18 cellular contexts compared by ENCODE assay signal in the genomic region with DNA sequence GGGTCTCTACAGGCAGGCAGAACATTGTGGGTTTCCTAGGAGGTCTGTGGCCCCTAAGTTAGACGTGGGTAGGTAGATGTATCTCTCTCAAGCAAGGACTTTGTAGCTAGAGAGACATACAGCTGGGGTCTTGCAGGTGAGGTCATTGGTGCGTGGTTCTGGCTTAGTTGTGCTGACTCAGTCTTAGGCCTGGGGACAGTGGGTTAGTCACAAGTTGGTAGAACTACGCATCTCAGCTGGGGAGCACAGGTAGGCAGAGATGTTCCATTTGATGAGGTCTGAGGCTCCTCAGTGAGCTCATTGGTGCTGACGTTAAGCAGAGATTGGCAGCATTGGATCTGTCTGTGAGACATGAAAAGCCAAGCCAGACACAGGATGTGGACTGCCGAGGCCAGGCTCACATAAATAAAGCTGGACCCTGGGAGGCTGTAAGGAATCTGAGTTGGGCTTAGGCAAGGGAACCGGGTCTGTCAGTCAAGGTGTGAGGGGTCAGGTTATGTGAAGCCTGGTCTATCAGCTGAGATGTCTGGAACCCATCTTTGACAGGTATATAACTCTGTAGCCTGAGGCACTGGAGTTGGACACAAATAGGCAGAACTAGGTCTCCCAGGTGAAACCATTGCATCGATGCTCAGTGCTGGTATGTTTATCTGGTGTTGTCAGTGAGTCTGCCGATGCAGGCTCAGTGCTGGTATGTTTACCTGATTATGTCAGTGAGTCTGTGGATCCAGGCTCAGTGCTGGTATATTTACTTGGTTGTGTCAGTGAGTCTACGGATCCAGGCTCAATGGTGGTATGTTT. TPM values are rescaled to one million over a fixed set of nuclear protein-coding genes. Genes with fewer than 3 reads are reported as not detected.
DNase-seq lines count a peak whose midpoint lies in the region; ATAC-seq, FAIRE-seq and TF ChIP-seq lines count a peak whose summit lies in the region.
"Had no signal": no experiment of that assay in that cellular context is flagged by ENCODE, and none has a peak within 500 bp of the region (broad histone marks: within the 10 kb centered on the region; RNA-seq: fewer than 3 reads in every experiment).

No MANE protein-coding gene starts in this region.

- H3K23ac ChIP-seq in mesendoderm (ENCODE audit: low read length), result no peak overlapping the region

- in situ Hi-C loops in GM12878 (cut with MboI), result no loop called here

- no peak overlapping the region for H3K27ac ChIP-seq in GM12878 (ENCODE audit: control insufficient read depth, insufficient read depth)
- no peak overlapping the region for H3K27ac ChIP-seq in mesendoderm (ENCODE audit: low read depth, low read length)
- H3K27ac ChIP-seq: RWPE1, SJCRH30 had no signal

- peak overlapping the region; percentile 18 for H3K27ac Mint-ChIP-seq in stimulated activated naive CD8-positive, alpha-beta T cell treated with anti-CD3 and anti-CD28 coated beads, Interleukin-15, Interleukin-2, amounts not matched to agents 100 ng/mL and 50 ng/mL, for 24 hours
- peak overlapping the region; percentile 32 for H3K27ac Mint-ChIP-seq in neural crest cell (ENCODE audit: unreplicated experiment)

- intact Hi-C loops in GM12878 (cut with micrococcal nuclease; ENCODE audit: unreplicated experiment), result no loop called here

- no peaks in the 10 kb centered on the region for H3K9me3 Mint-ChIP-seq in stimulated activated naive CD8-positive, alpha-beta T cell treated with anti-CD3 and anti-CD28 coated beads, Interleukin-15, Interleukin-2, amounts not matched to agents 100 ng/mL and 50 ng/mL, for 24 hours
- H3K9me3 Mint-ChIP-seq in neural crest cell, result no peaks in the 10 kb centered on the region

- H4K8ac ChIP-seq in mesendoderm (ENCODE audit: low read depth, low read length), result no peak overlapping the region

- TF ChIP-seq EP300 in GM12878 (IDR thresholded peaks at IDR 0.05; ENCODE audit: borderline replicate concordance in 1 of 2, control insufficient read depth in 1 of 2, low read depth in 2 of 2, low read length in 2 of 2), result no peak

- H3K9me3 ChIP-seq in GM12878 (replicated peaks; ENCODE audit: control insufficient read depth, insufficient read depth, low read length), result no peaks in the 10 kb centered on the region
- H3K9me3 ChIP-seq: SJCRH30 had no signal

- H3K36me3 Mint-ChIP-seq in stimulated activated naive CD8-positive, alpha-beta T cell treated with anti-CD3 and anti-CD28 coated beads, Interleukin-15, Interleukin-2, amounts not matched to agents 100 ng/mL and 50 ng/mL, for 24 hours (ENCODE audit: low read depth), result peaks cover 51% of the 10 kb centered on the region
- H3K36me3 Mint-ChIP-seq in neural crest cell (ENCODE audit: low read depth), result peaks cover 44% of the 10 kb centered on the region

- POLR2A ChIA-PET in GM12878 (lab: Charles Lee), result no interaction called here

- H3K79me1 ChIP-seq in mesendoderm (ENCODE audit: low read length), result peaks cover 1% of the 10 kb centered on the region

- no peak for DNase-seq in stimulated activated naive CD8-positive, alpha-beta T cell treated with anti-CD3 and anti-CD28 coated beads, Interleukin-15, Interleukin-2, amounts not matched to agents 100 U/mL and 50 U/mL, for 24 hours
- no peak for DNase-seq in GM12878 (ENCODE audit: low read depth, low spot score)
- DNase-seq in neural crest cell (ENCODE audit: low read depth, low spot score), result no peak
- no peak for DNase-seq in mesendoderm
- DNase-seq in activated effector memory CD4-positive, alpha-beta T cell treated with anti-CD3 and anti-CD28 coated beads, Interleukin-2, amount 50 U/mL, for 16 hours, result no peak
- DNase-seq: DMS79 treated with DMSO at 0.1 percent for 48 hours; MV-4-11; NCI-H1417; NCI-H187 treated with DMSO at 0.1 percent for 48 hours; NCI-H345; NCI-H526 treated with DMSO at 0.1 percent for 48 hours; NK-92 treated with Interleukin-12 subunit alpha and Interleukin-12 subunit beta, amount 100 ng/mL, for 24 hours; SJCRH30 had no signal

- H3K56ac ChIP-seq in mesendoderm (ENCODE audit: low read length), result no peak overlapping the region

- TF ChIP-seq RAD21 in GM12878 (IDR thresholded peaks at IDR 0.05; ENCODE audit: insufficient read depth, low read depth, low read length), result no peak

- H2BK120ac ChIP-seq in mesendoderm (ENCODE audit: low read depth, low read length), result no peak overlapping the region

- H3K4me2 ChIP-seq in GM12878 (ENCODE audit: control insufficient read depth, insufficient read depth) (no peak overlapping the region), mesendoderm (ENCODE audit: low read length) (no peak overlapping the region)

- no peak overlapping the region for H2AFZ ChIP-seq in GM12878 (ENCODE audit: control insufficient read depth, low read depth, low read length)

- H3K4me1 Mint-ChIP-seq in stimulated activated naive CD8-positive, alpha-beta T cell treated with anti-CD3 and anti-CD28 coated beads, Interleukin-15, Interleukin-2, amounts not matched to agents 100 ng/mL and 50 ng/mL, for 24 hours (ENCODE audit: low read depth), result no peaks in the 10 kb centered on the region
- no peaks in the 10 kb centered on the region for H3K4me1 Mint-ChIP-seq in neural crest cell

- H3K4ac ChIP-seq in mesendoderm (ENCODE audit: low read depth, low read length), result no peak overlapping the region

- CTCF ChIA-PET in GM12878 (lab: Yijun Ruan, JAX), result no interaction called here

- no peak for FAIRE-seq in GM12878 (lab: Jason Lieb, UNC)
- FAIRE-seq: G401.6, GM12891 had no signal

- no peak overlapping the region for H4K5ac ChIP-seq in mesendoderm (ENCODE audit: low read length)

- SMC1A ChIA-PET in GM12878 (lab: Charles Lee; ENCODE audit: uncharacterized antibody, unreplicated experiment), result interaction anchor here (0.8 kb wide), 1 partner anchor 21 kb away, joined by 3 read pairs; no protein-coding TSS in a partner anchor

- H3K9ac ChIP-seq in GM12878 (ENCODE audit: control insufficient read depth, insufficient read depth, low read length) (no peak overlapping the region), mesendoderm (ENCODE audit: low read length) (no peak overlapping the region)

- peak; percentile 19; the same call in 1 of the 2 replicates for TF ChIP-seq POLR2A in GM12878 (IDR thresholded peaks at IDR 0.05; ENCODE audit: low read depth, low read length)

- H3K36me3 ChIP-seq in GM12878 (ENCODE audit: control insufficient read depth in 2 of 2, insufficient read depth in 2 of 2, low read length in 1 of 2) (peaks cover 48 to 80% of the 10 kb centered on the region in 2 experiments), mesendoderm (ENCODE audit: control insufficient read depth, insufficient read depth, low read length) (peaks cover 19% of the 10 kb centered on the region)

- WGBS in GM12878 (ENCODE audit: insufficient coverage, insufficient replicate concordance, low lambda C conversion rate, missing lambda C conversion rate), result 84% methylated on average over 9 of the region's 9 CpGs
- WGBS in mesendoderm (ENCODE audit: extremely low coverage, insufficient coverage, low lambda C conversion rate), result no CpG with 5 or more reads among the region's 9 CpGs

- no peaks in the 10 kb centered on the region for H3K27me3 Mint-ChIP-seq in stimulated activated naive CD8-positive, alpha-beta T cell treated with anti-CD3 and anti-CD28 coated beads, Interleukin-15, Interleukin-2, amounts not matched to agents 100 ng/mL and 50 ng/mL, for 24 hours
- no peaks in the 10 kb centered on the region for H3K27me3 Mint-ChIP-seq in neural crest cell (ENCODE audit: low read depth)

- no TSS peak for BruUV-seq in GM12878 (replicated peaks; lab: Mats Ljungman, UMichigan)

- H2AK5ac ChIP-seq in mesendoderm (ENCODE audit: low read length), result no peak overlapping the region

- no peaks in the 10 kb centered on the region for H3K27me3 ChIP-seq in GM12878 (replicated peaks in 1 of 2; ENCODE audit: control insufficient read depth in 2 of 2, insufficient read depth in 2 of 2, low read length in 1 of 2)
- no peaks in the 10 kb centered on the region for H3K27me3 ChIP-seq in mesendoderm (ENCODE audit: insufficient read depth, low read length, poor library complexity)
- H3K27me3 ChIP-seq: SJCRH30 had no signal

- TF ChIP-seq CTCF in GM12878 (IDR thresholded peaks at IDR 0.05 in 2 of 3, conservative IDR thresholded peaks at IDR 0.05 in 1 of 3; ENCODE audit: control insufficient read depth in 2 of 3, extremely low read depth in 1 of 3, insufficient read depth in 1 of 3, low read depth in 3 of 3, low read length in 3 of 3) (no peak), neural crest cell (conservative IDR thresholded peaks at IDR 0.05) (no peak)

- no peaks in the 10 kb centered on the region for H3K4me1 ChIP-seq in GM12878 (ENCODE audit: control insufficient read depth, insufficient read depth, low read length)
- no peaks in the 10 kb centered on the region for H3K4me1 ChIP-seq in mesendoderm (ENCODE audit: control insufficient read depth, low read depth, low read length)
- H3K4me1 ChIP-seq: SJCRH30 had no signal

- no peak overlapping the region for H3K4me3 Mint-ChIP-seq in stimulated activated naive CD8-positive, alpha-beta T cell treated with anti-CD3 and anti-CD28 coated beads, Interleukin-15, Interleukin-2, amounts not matched to agents 100 ng/mL and 50 ng/mL, for 24 hours
- no peak overlapping the region for H3K4me3 Mint-ChIP-seq in neural crest cell

- ATAC-seq in stimulated activated naive CD8-positive, alpha-beta T cell treated with anti-CD3 and anti-CD28 coated beads, Interleukin-15, Interleukin-2, amounts not matched to agents 100 U/mL and 50 U/mL, for 24 hours, result no peak
- no peak for ATAC-seq in GM12878
- ATAC-seq in GM19395 (IDR thresholded peaks at IDR 0.05; ENCODE audit: unreplicated experiment), result no peak

- H3K18ac ChIP-seq in mesendoderm (ENCODE audit: low read length), result no peak overlapping the region

- H3K4me3 ChIP-seq in GM12878, result no peak overlapping the region
- no peak overlapping the region for H3K4me3 ChIP-seq in mesendoderm (ENCODE audit: low read length)
- H3K4me3 ChIP-seq: SJCRH30 had no signal

- H2BK5ac ChIP-seq in mesendoderm (ENCODE audit: low read length), result no peak overlapping the region

- H4K20me1 ChIP-seq in GM12878 (ENCODE audit: control insufficient read depth, insufficient read depth), result no peaks in the 10 kb centered on the region; the same call in 1 of the 2 replicates

- H2BK15ac ChIP-seq in mesendoderm (replicated peaks; ENCODE audit: low read depth), result no peak overlapping the region

- RAD21 ChIA-PET in GM12878 (lab: Charles Lee; ENCODE audit: unreplicated experiment), result no interaction called here

- H3K79me2 ChIP-seq in GM12878 (ENCODE audit: control insufficient read depth, insufficient read depth, low read length) (no peaks in the 10 kb centered on the region), mesendoderm (ENCODE audit: control insufficient read depth, insufficient read depth, low read length) (no peaks in the 10 kb centered on the region)

RNA-seq across cellular contexts. Expression of gene PDCD2L, which starts 17.4 kb away (rescaled TPM):
- total RNA-seq in GM12878 (2013; cell fraction: nucleolus; rRNA removed), result 19.9 and 25.0 TPM in 2 replicates
- total RNA-seq in GM12878 (2014; rRNA removed) (34.3 and 36.5 TPM in 2 replicates), GM12878 (2014; rRNA removed; fragmentation: Illumina TruSeq; extraction: Trizol) (27.0 and 31.0 TPM in 2 replicates), GM12878 (2021) (28.0 and 29.9 TPM in 2 replicates), neural crest cell (12.9 and 15.1 TPM in 2 replicates)
- 14.1 TPM for polyA plus RNA-seq in GM12878 (2011; ENCODE audit: low read depth)
- polyA plus RNA-seq in GM12878 (2011; rRNA removed) (41.3 and 47.9 TPM in 2 replicates), GM12878 (2014; fragmentation: Illumina TruSeq; extraction: Trizol) (12.2 and 18.2 TPM in 2 replicates), GM12878 (2014; fragmentation: Nextera tagmentation; extraction: Ambion mirVana) (10 to 100 TPM in 1 of 2 experiments, 1 to 10 TPM in 1; 7.2 to 19.1 TPM), GM12878 (2014; rRNA removed) (32.2 and 32.5 TPM in 2 replicates), GM12878 (2016; fragmentation: Nextera tagmentation; extraction: Ambion mirVana) (10 to 100 TPM; 25.7 to 25.8 TPM)
- 36.8 and 44.3 TPM in 2 replicates for polyA plus RNA-seq in GM12878 (2011; cell fraction: cytosol; rRNA removed)
- polyA plus RNA-seq in GM12878 (2011; cell fraction: nucleus; rRNA removed), result 21.6 and 28.4 TPM in 2 replicates
- polyA plus RNA-seq in GM12878 (2012), result 15.9 and 18.3 TPM in 2 replicates
- 32.1 and 36.2 TPM in 2 replicates for polyA minus RNA-seq in GM12878 (2011; rRNA and poly(A)+ RNA removed)
- polyA minus RNA-seq in GM12878 (2011; cell fraction: cytosol; rRNA and poly(A)+ RNA removed), result 8.7 and 11.1 TPM in 2 replicates
- polyA minus RNA-seq in GM12878 (2011; cell fraction: nucleus; rRNA and poly(A)+ RNA removed), result 5.7 and 10.2 TPM in 2 replicates
- polyA plus RNA-seq in mesendoderm (2013, experiment 1 of 2), result 72.4 TPM
- polyA plus RNA-seq in mesendoderm (2013, experiment 2 of 2), result 67.4 TPM

RNA-seq across cellular contexts. Expression of gene GPI, which starts 21.8 kb away (rescaled TPM):
- total RNA-seq in GM12878 (2013; cell fraction: nucleolus; rRNA removed), result 401 and 455 TPM in 2 replicates
- total RNA-seq in GM12878 (2014; rRNA removed) (190 and 208 TPM in 2 replicates), GM12878 (2014; rRNA removed; fragmentation: Illumina TruSeq; extraction: Trizol) (132 and 145 TPM in 2 replicates), GM12878 (2021) (389 and 390 TPM in 2 replicates), neural crest cell (227 and 245 TPM in 2 replicates)
- polyA plus RNA-seq in GM12878 (2011; ENCODE audit: low read depth), result 425 TPM
- polyA plus RNA-seq in GM12878 (2011; rRNA removed) (73.4 and 161 TPM in 2 replicates), GM12878 (2014; fragmentation: Illumina TruSeq; extraction: Trizol) (164 and 308 TPM in 2 replicates), GM12878 (2014; fragmentation: Nextera tagmentation; extraction: Ambion mirVana) (100 to 1,000 TPM; 124 to 133 TPM), GM12878 (2014; rRNA removed) (171 and 202 TPM in 2 replicates), GM12878 (2016; fragmentation: Nextera tagmentation; extraction: Ambion mirVana) (100 to 1,000 TPM; 387 to 400 TPM)
- polyA plus RNA-seq in GM12878 (2011; cell fraction: cytosol; rRNA removed), result 243 and 341 TPM in 2 replicates
- polyA plus RNA-seq in GM12878 (2011; cell fraction: nucleus; rRNA removed), result 464 and 522 TPM in 2 replicates
- 590 and 669 TPM in 2 replicates for polyA plus RNA-seq in GM12878 (2012)
- 290 and 381 TPM in 2 replicates for polyA minus RNA-seq in GM12878 (2011; rRNA and poly(A)+ RNA removed)
- polyA minus RNA-seq in GM12878 (2011; cell fraction: cytosol; rRNA and poly(A)+ RNA removed), result 243 and 254 TPM in 2 replicates
- polyA minus RNA-seq in GM12878 (2011; cell fraction: nucleus; rRNA and poly(A)+ RNA removed), result 138 and 217 TPM in 2 replicates
- 123 TPM for polyA plus RNA-seq in mesendoderm (2013, experiment 1 of 2)
- 126 TPM for polyA plus RNA-seq in mesendoderm (2013, experiment 2 of 2)

RNA-seq across cellular contexts. Expression of gene UBA2, which starts 41.3 kb away (rescaled TPM):
- 87.5 and 121 TPM in 2 replicates for total RNA-seq in GM12878 (2013; cell fraction: nucleolus; rRNA removed)
- total RNA-seq in GM12878 (2014; rRNA removed) (80.0 and 103 TPM in 2 replicates), GM12878 (2014; rRNA removed; fragmentation: Illumina TruSeq; extraction: Trizol) (129 and 137 TPM in 2 replicates), GM12878 (2021) (96.3 and 104 TPM in 2 replicates), neural crest cell (191 and 205 TPM in 2 replicates)
- polyA plus RNA-seq in GM12878 (2011; ENCODE audit: low read depth), result 57.9 TPM
- polyA plus RNA-seq in GM12878 (2011; rRNA removed) (237 and 372 TPM in 2 replicates), GM12878 (2014; fragmentation: Illumina TruSeq; extraction: Trizol) (117 and 145 TPM in 2 replicates), GM12878 (2014; fragmentation: Nextera tagmentation; extraction: Ambion mirVana) (10 to 100 TPM; 50.6 to 54.2 TPM), GM12878 (2014; rRNA removed) (99.7 and 113 TPM in 2 replicates), GM12878 (2016; fragmentation: Nextera tagmentation; extraction: Ambion mirVana) (100 to 1,000 TPM in 1 of 2 experiments, 10 to 100 TPM in 1; 98.5 to 122 TPM)
- polyA plus RNA-seq in GM12878 (2011; cell fraction: cytosol; rRNA removed), result 117 and 164 TPM in 2 replicates
- 86.3 and 92.6 TPM in 2 replicates for polyA plus RNA-seq in GM12878 (2011; cell fraction: nucleus; rRNA removed)
- 80.0 and 118 TPM in 2 replicates for polyA plus RNA-seq in GM12878 (2012)
- 220 and 320 TPM in 2 replicates for polyA minus RNA-seq in GM12878 (2011; rRNA and poly(A)+ RNA removed)
- polyA minus RNA-seq in GM12878 (2011; cell fraction: cytosol; rRNA and poly(A)+ RNA removed), result 93.0 and 117 TPM in 2 replicates
- polyA minus RNA-seq in GM12878 (2011; cell fraction: nucleus; rRNA and poly(A)+ RNA removed), result 29.6 and 34.7 TPM in 2 replicates
- 201 TPM for polyA plus RNA-seq in mesendoderm (2013, experiment 1 of 2)
- 204 TPM for polyA plus RNA-seq in mesendoderm (2013, experiment 2 of 2)
